In genomic region chr18:48674198-48674721, GRCh38 we compare ENCODE assay signal across 12 cellular contexts.
DNase-seq lines count a peak whose midpoint lies in the region; ATAC-seq and TF ChIP-seq lines count a peak whose summit lies in the region.
"Had no signal": no experiment of that assay in that cellular context is flagged by ENCODE, and none has a peak within 500 bp of the region (broad histone marks: within the 10 kb centered on the region; RNA-seq: fewer than 3 reads in every experiment).

No MANE protein-coding gene starts in this region.

- CTCF ChIA-PET in IMR-90 (lab: Yijun Ruan, JAX): interaction anchor here (0.8 to 1.2 kb wide), 2 partner anchors 93 to 158 kb away, joined by 3 to 5 read pairs; no protein-coding TSS in a partner anchor

- H3K27ac ChIP-seq in IMR-90 (ENCODE audit: insufficient read depth, low read length): no peak overlapping the region
- H3K27ac ChIP-seq in brain microvascular endothelial cell: no peak overlapping the region
- no peak overlapping the region for H3K27ac ChIP-seq in hepatocyte
- H3K27ac ChIP-seq in upper lobe of left lung: no peak overlapping the region

- 86% methylated on average over 1 of the region's 5 CpGs; no CpG with 5 or more reads in 1 of the 2 experiments for WGBS in IMR-90 (ENCODE audit: extremely low coverage in 2 of 2, insufficient read length in 1 of 2), 2 experiments
- 76% methylated on average over 5 of the region's 5 CpGs for WGBS in hepatocyte (ENCODE audit: low lambda C conversion rate, missing lambda C conversion rate)
- 80 to 83% methylated on average over 4 to 5 of the region's 5 CpGs for WGBS in upper lobe of left lung, 2 donors

- POLR2A ChIA-PET in IMR-90 (lab: Charles Lee; ENCODE audit: unreplicated experiment): no interaction called here

- H3K9me1 ChIP-seq in IMR-90 (ENCODE audit: insufficient read depth, low read length): peaks cover 2% of the 10 kb centered on the region; the same call in 1 of the 2 replicates

- H3K23ac ChIP-seq in IMR-90 (ENCODE audit: low read depth, low read length): no peak overlapping the region

- H3K4me2 ChIP-seq in IMR-90 (ENCODE audit: low read depth, low read length) (no peak overlapping the region), hepatocyte (no peak overlapping the region)

- H4K8ac ChIP-seq in IMR-90 (ENCODE audit: low read depth in 2 of 2, low read length in 2 of 2): no peak overlapping the region

- intact Hi-C loops in IMR-90 (cut with micrococcal nuclease): loop anchor here (2.0 kb wide), 4 partner anchors 197 to 741 kb away; no protein-coding TSS in a partner anchor

- H2AK9ac ChIP-seq in IMR-90 (replicated peaks; ENCODE audit: low read depth, low read length, poor library complexity): peak overlapping the region; percentile 61

- in situ Hi-C loops in IMR-90 (cut with MboI; ENCODE audit: low sequenced_read_pairs): loop anchor here (10.0 kb wide), 2 partner anchors 501 to 741 kb away; no protein-coding TSS in a partner anchor
- in situ Hi-C loops in brain microvascular endothelial cell (cut with HindIII; ENCODE audit: low pct_ligation_motif_present, low sequenced_read_pairs): no loop called here

- no TSS peak for BruUV-seq in IMR-90 (replicated peaks; lab: Mats Ljungman, UMichigan)

- peaks cover 8% of the 10 kb centered on the region for H3K79me2 ChIP-seq in hepatocyte

- no peak overlapping the region for H2AFZ ChIP-seq in IMR-90 (replicated peaks; ENCODE audit: low read length, poor library complexity)
- H2AFZ ChIP-seq in hepatocyte: no peak overlapping the region

- H3K36me3 ChIP-seq in IMR-90 (ENCODE audit: control insufficient read depth, insufficient read depth, low read length) (peaks cover 26% of the 10 kb centered on the region), brain microvascular endothelial cell (replicated peaks) (peaks cover 22% of the 10 kb centered on the region), hepatocyte (replicated peaks; ENCODE audit: insufficient read depth, low read depth) (no peaks in the 10 kb centered on the region), upper lobe of left lung (peaks cover 0 to 16% (median 13%) of the 10 kb centered on the region in 4 donors)

- H3K18ac ChIP-seq in IMR-90 (ENCODE audit: low read depth, low read length): no peak overlapping the region

- TF ChIP-seq POLR2A in IMR-90 (IDR thresholded peaks at IDR 0.05; ENCODE audit: low read depth, low read length) (no peak), upper lobe of left lung (IDR thresholded peaks at IDR 0.05) (no peak)

- no peak overlapping the region for H2BK120ac ChIP-seq in IMR-90 (ENCODE audit: low read depth, low read length)

- dilution Hi-C loops in IMR-90 (cut with HindIII; ENCODE audit: low sequenced_read_pairs, unreplicated experiment): no loop called here

- no peak overlapping the region for H2BK20ac ChIP-seq in IMR-90 (ENCODE audit: low read depth, low read length)

- TF ChIP-seq RAD21 in IMR-90 (IDR thresholded peaks at IDR 0.05; ENCODE audit: low read length): no peak

- no peak overlapping the region for H4K91ac ChIP-seq in IMR-90 (ENCODE audit: insufficient read depth, low read depth, low read length)

- DNase-seq in AG08395 (ENCODE audit: low spot score) (peak; percentile 48), IMR-90 (peak; percentile 49), brain microvascular endothelial cell (peak; percentile 35), hepatocyte (ENCODE audit: low spot score) (peak; percentile 43), upper lobe of left lung (no peak), NCI-H1092 treated with DMSO at 0.1 percent for 48 hours (lab: John Stamatoyannopoulos, UW) (no peak)
- DNase-seq: activated CD4-positive, CD25-positive, alpha-beta regulatory T cell treated with anti-CD3 and anti-CD28 coated beads, Interleukin-2, amount 50 U/mL, for 72 hours; DMS 273 treated with DMSO at 0.1 percent for 48 hours; NCI-H2171 had no signal

- no peak overlapping the region for H3K14ac ChIP-seq in IMR-90 (replicated peaks; ENCODE audit: low read depth, low read length)

- H3K4me1 ChIP-seq in IMR-90 (ENCODE audit: control insufficient read depth, insufficient read depth, low read length): peaks cover 22% of the 10 kb centered on the region
- H3K4me1 ChIP-seq in hepatocyte (ENCODE audit: insufficient read depth): peaks cover 10% of the 10 kb centered on the region
- peaks cover 24 to 35% (median 33%) of the 10 kb centered on the region in 4 donors for H3K4me1 ChIP-seq in upper lobe of left lung

- H2AK5ac ChIP-seq in IMR-90 (ENCODE audit: low read depth, low read length): no peak overlapping the region

- H4K20me1 ChIP-seq in IMR-90 (ENCODE audit: insufficient read depth, low read length) (peaks cover 44% of the 10 kb centered on the region), hepatocyte (ENCODE audit: insufficient read depth, poor library complexity, severe bottlenecking) (no peaks in the 10 kb centered on the region)

- TF ChIP-seq EP300 in upper lobe of left lung (IDR thresholded peaks at IDR 0.05): no peak

- no peak overlapping the region for H3K4ac ChIP-seq in IMR-90 (ENCODE audit: low read depth, low read length)

- TF ChIP-seq CTCF in IMR-90 (conservative IDR thresholded peaks at IDR 0.05; ENCODE audit: low read depth, low read length): no peak
- no peak for TF ChIP-seq CTCF in brain microvascular endothelial cell (IDR thresholded peaks at IDR 0.05; ENCODE audit: low read depth, low read length, missing control alignments)
- no peak for TF ChIP-seq CTCF in hepatocyte (IDR thresholded peaks at IDR 0.05; ENCODE audit: poor library complexity)
- no peak for TF ChIP-seq CTCF in upper lobe of left lung (IDR thresholded peaks at IDR 0.05)

- H3K4me3 ChIP-seq in IMR-90 (ENCODE audit: insufficient read depth, low read depth, low read length) (no peak overlapping the region), brain microvascular endothelial cell (ENCODE audit: low read depth, low read length) (no peak overlapping the region), hepatocyte (no peak overlapping the region), upper lobe of left lung (no peak overlapping the region)
- H3K4me3 ChIP-seq: dorsolateral prefrontal cortex had no signal

- no peaks in the 10 kb centered on the region for H3K27me3 ChIP-seq in IMR-90 (ENCODE audit: control insufficient read depth, insufficient read depth, low read length)
- H3K27me3 ChIP-seq in brain microvascular endothelial cell (replicated peaks): no peaks in the 10 kb centered on the region
- no peaks in the 10 kb centered on the region for H3K27me3 ChIP-seq in hepatocyte
- H3K27me3 ChIP-seq in upper lobe of left lung: no peaks in the 10 kb centered on the region
- H3K27me3 ChIP-seq: dorsolateral prefrontal cortex had no signal

- H2BK15ac ChIP-seq in IMR-90 (ENCODE audit: low read depth, low read length): no peak overlapping the region

- ATAC-seq in IMR-90 (ENCODE audit: low read depth) (peak; percentile 17), HG02884 (IDR thresholded peaks at IDR 0.05; ENCODE audit: unreplicated experiment) (no peak), upper lobe of left lung (ENCODE audit: low FRiP score in 2 of 2) (no peak), GM18498 (IDR thresholded peaks at IDR 0.05; ENCODE audit: unreplicated experiment) (no peak)

- peaks cover 2% of the 10 kb centered on the region; the same call in 1 of the 2 replicates for H3K9me3 ChIP-seq in IMR-90 (ENCODE audit: control insufficient read depth, insufficient read depth, low read length)
- H3K9me3 ChIP-seq in hepatocyte (ENCODE audit: low read depth): no peaks in the 10 kb centered on the region
- peaks cover 0 to 10% (median 4%) of the 10 kb centered on the region in 4 donors for H3K9me3 ChIP-seq in upper lobe of left lung

- H3K9me2 ChIP-seq in hepatocyte (replicated peaks; ENCODE audit: insufficient read depth): no peaks in the 10 kb centered on the region

- H3K56ac ChIP-seq in IMR-90 (ENCODE audit: extremely low read depth, insufficient read depth, low read length): no peak overlapping the region

- H4K5ac ChIP-seq in IMR-90 (ENCODE audit: low read depth, low read length): no peak overlapping the region

- H2BK5ac ChIP-seq in IMR-90 (ENCODE audit: low read depth, low read length, poor library complexity, severe bottlenecking): no peak overlapping the region

- no peak overlapping the region for H3K9ac ChIP-seq in IMR-90 (ENCODE audit: low read depth, low read length)

- peaks cover 26 to 85% of the 10 kb centered on the region in 2 experiments for H3K79me1 ChIP-seq in IMR-90 (ENCODE audit: low read depth in 1 of 2, low read length in 2 of 2)

TF ChIP-seq in IMR-90, 13 proteins besides CTCF, POLR2A, EP300 and RAD21:
- 0 out of 2 replicates have a peak, but pooled peaks have one; percentile 5 for TF ChIP-seq FOS (IDR thresholded peaks at IDR 0.05; ENCODE audit: low read depth, low read length)
- TF ChIP-seq BHLHE40 (IDR thresholded peaks at IDR 0.05; ENCODE audit: low read depth, low read length): no peak

Comparison
In these comparisons a context has a peak if more than half of its experiments do, and no peak if none do; other contexts are left out.
1. DNase-seq: peak in AG08395 (single experiment), IMR-90 (single experiment), brain microvascular endothelial cell (single experiment) and hepatocyte (single experiment); none in upper lobe of left lung (0 of 2) and NCI-H1092 treated with DMSO at 0.1 percent for 48 hours (single experiment).